ENCODE assay signal across 12 cellular contexts in genomic region chr1:157595356-157595755, GRCh38. TPM values are rescaled to one million over a fixed set of nuclear protein-coding genes. Genes with fewer than 3 reads are reported as not detected.
DNase-seq lines count a peak whose midpoint lies in the region; ATAC-seq and TF ChIP-seq lines count a peak whose summit lies in the region.
"Had no signal": no experiment of that assay in that cellular context is flagged by ENCODE, and none has a peak within 500 bp of the region (broad histone marks: within the 10 kb centered on the region; RNA-seq: fewer than 3 reads in every experiment).

No MANE protein-coding gene starts in this region.

- DNase-seq in DND-41 = peak; percentile 87
- DNase-seq in NOMO-1 treated with dmso at 0.1 percent for 144 hours (lab: John Stamatoyannopoulos, UW; ENCODE audit: unreplicated experiment) = peak; percentile 94
- DNase-seq in left ventricle myocardium superior = no peak
- no peak for DNase-seq in activated naive CD4-positive, alpha-beta T cell treated with anti-CD3 and anti-CD28 coated beads, Interleukin-2, amount 50 U/mL, for 72 hours (ENCODE audit: low spot score in 2 of 2)
- DNase-seq in COR-L47 (lab: John Stamatoyannopoulos, UW) = no peak
- DNase-seq in thyroid gland = no peak
- DNase-seq: activated CD4-positive, alpha-beta T cell treated with anti-CD3 and anti-CD28 coated beads, Interleukin-2, amount 50 U/mL, for 4 hours; NCI-H510A had no signal

- no peaks in the 10 kb centered on the region for H3K9me3 ChIP-seq in DND-41 (ENCODE audit: insufficient read depth, low read length, severe bottlenecking)
- H3K9me3 ChIP-seq in thyroid gland = no peaks in the 10 kb centered on the region

- H3K79me2 ChIP-seq in DND-41 (ENCODE audit: insufficient read depth, low read length) = no peaks in the 10 kb centered on the region

- H4K20me1 ChIP-seq in DND-41 (ENCODE audit: insufficient read depth, low read length) = no peaks in the 10 kb centered on the region

- 64 to 75% methylated on average over 2 of the region's 2 CpGs for WGBS in thyroid gland, 2 donors

- peaks cover 43% of the 10 kb centered on the region for H3K4me1 ChIP-seq in DND-41 (ENCODE audit: insufficient read depth, low read length)
- no peaks in the 10 kb centered on the region for H3K4me1 ChIP-seq in thyroid gland

- H3K4me3 ChIP-seq in DND-41 (ENCODE audit: low read depth in 1 of 2, low read length in 2 of 2) (0 out of 4 replicates have a peak overlapping the region, but pooled peaks of 1 of the 2 experiments have one; percentile 28), thyroid gland (replicated peaks in 1 of 3) (no peak overlapping the region)

- TF ChIP-seq POLR2A in thyroid gland (IDR thresholded peaks at IDR 0.05) = no peak

- ATAC-seq in DND-41 (ENCODE audit: insufficient read depth, low read depth) (peak; percentile 95), GM19397 (IDR thresholded peaks at IDR 0.05; ENCODE audit: unreplicated experiment) (peak; percentile 67), HG03045 (IDR thresholded peaks at IDR 0.05; ENCODE audit: unreplicated experiment) (peak; percentile 71), left ventricle myocardium superior (no peak)
- no peak for ATAC-seq in activated naive CD4-positive, alpha-beta T cell treated with anti-CD3 and anti-CD28 coated beads, Interleukin-2, amount 50 U/mL, for 72 hours
- ATAC-seq: HCT116 had no signal

- H3K27ac ChIP-seq in DND-41 (ENCODE audit: low read length) = peak overlapping the region; percentile 84
- H3K27ac ChIP-seq in thyroid gland = no peak overlapping the region

- no peak overlapping the region for H3K27ac Mint-ChIP-seq in activated naive CD4-positive, alpha-beta T cell treated with anti-CD3 and anti-CD28 coated beads, Interleukin-2, amount 50 U/mL, for 72 hours

- H3K27me3 ChIP-seq in DND-41 (ENCODE audit: insufficient read depth, low read length, poor library complexity) = no peaks in the 10 kb centered on the region
- H3K27me3 ChIP-seq in thyroid gland = no peaks in the 10 kb centered on the region

- peak; percentile 45 for TF ChIP-seq CTCF in DND-41 (IDR thresholded peaks at IDR 0.05; ENCODE audit: borderline replicate concordance, extremely low read depth, low read length, poor library complexity, severe bottlenecking)
- no peak for TF ChIP-seq CTCF in thyroid gland (IDR thresholded peaks at IDR 0.05)

- no peaks in the 10 kb centered on the region for H3K36me3 Mint-ChIP-seq in activated naive CD4-positive, alpha-beta T cell treated with anti-CD3 and anti-CD28 coated beads, Interleukin-2, amount 50 U/mL, for 72 hours

- H3K9ac ChIP-seq in DND-41 (ENCODE audit: low read depth, low read length) = peak overlapping the region; percentile 30; the same call in 1 of the 2 replicates

- H3K36me3 ChIP-seq in DND-41 (ENCODE audit: insufficient read depth, low read length) = no peaks in the 10 kb centered on the region
- H3K36me3 ChIP-seq in thyroid gland = no peaks in the 10 kb centered on the region

- no peaks in the 10 kb centered on the region for H3K9me3 Mint-ChIP-seq in activated naive CD4-positive, alpha-beta T cell treated with anti-CD3 and anti-CD28 coated beads, Interleukin-2, amount 50 U/mL, for 72 hours

- peak overlapping the region; percentile 42 for H3K4me2 ChIP-seq in DND-41 (ENCODE audit: insufficient read depth, low read length)

- intact Hi-C loops in left ventricle myocardium superior (cut with micrococcal nuclease) = no loop called here
- intact Hi-C loops in thyroid gland (cut with DNase I) = no loop called here

- H2AFZ ChIP-seq in DND-41 (ENCODE audit: low read depth, low read length) = no peak overlapping the region

RNA-seq across cellular contexts. Expression of gene FCRL4, which starts 2.5 kb away (rescaled TPM):
- not detected for total RNA-seq in left ventricle myocardium superior
- total RNA-seq in activated naive CD4-positive, alpha-beta T cell treated with anti-CD3 and anti-CD28 coated beads, Interleukin-2, amount 50 U/mL, for 72 hours = not detected
- not detected for total RNA-seq in thyroid gland
- total RNA-seq: cardiac septum had no signal

RNA-seq across cellular contexts. Expression of gene FCRL5, which starts 43.0 kb away (rescaled TPM):
- total RNA-seq in left ventricle myocardium superior (0.17 TPM), thyroid gland (1 to 10 TPM in 1 of 4 donors, under 1 TPM in 1, not detected in 2; 0.15 to 1.2 TPM)
- total RNA-seq in activated naive CD4-positive, alpha-beta T cell treated with anti-CD3 and anti-CD28 coated beads, Interleukin-2, amount 50 U/mL, for 72 hours = not detected

Comparison
In these comparisons a context has a peak if more than half of its experiments do, and no peak if none do; other contexts are left out.
1. ATAC-seq: peak in DND-41 (single experiment), GM19397 (single experiment) and HG03045 (single experiment); none in left ventricle myocardium superior (single experiment) and activated naive CD4-positive, alpha-beta T cell treated with anti-CD3 and anti-CD28 coated beads, Interleukin-2, amount 50 U/mL, for 72 hours (0 of 2).
2. DNase-seq: peak in DND-41 (single experiment) and NOMO-1 treated with dmso at 0.1 percent for 144 hours (single experiment); none in left ventricle myocardium superior (single experiment), activated naive CD4-positive, alpha-beta T cell treated with anti-CD3 and anti-CD28 coated beads, Interleukin-2, amount 50 U/mL, for 72 hours (0 of 2), COR-L47 (single experiment) and thyroid gland (0 of 2).